22 cellular contexts compared by ENCODE assay signal in the genomic region with DNA sequence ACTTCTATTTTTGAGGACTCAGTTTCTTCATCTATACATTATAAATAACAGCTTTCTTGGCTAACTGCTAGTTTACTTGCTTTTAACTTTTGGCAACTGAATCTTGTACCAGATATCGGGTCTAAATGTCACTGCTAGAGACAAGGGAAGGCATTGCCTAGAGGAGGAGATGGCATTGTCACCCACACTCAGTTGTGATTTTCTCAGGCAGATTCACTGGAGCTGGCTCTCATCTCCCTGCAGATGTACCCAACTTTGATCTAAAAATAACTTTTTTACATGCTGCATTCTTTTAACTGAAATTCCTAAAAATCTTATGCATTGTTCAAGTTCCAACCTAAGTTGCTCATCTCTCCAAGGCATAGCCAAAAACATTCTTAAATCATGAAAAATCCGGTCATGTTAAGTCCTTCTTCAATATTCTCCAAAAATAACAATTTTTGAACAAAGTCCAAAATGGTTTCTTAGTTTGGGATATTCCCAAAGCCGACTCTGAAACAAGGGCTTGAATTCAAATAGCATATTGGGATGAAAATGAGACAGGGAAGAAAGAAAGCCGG.
DNase-seq lines count a peak whose midpoint lies in the region; ATAC-seq and TF ChIP-seq lines count a peak whose summit lies in the region.
"Had no signal": no experiment of that assay in that cellular context is flagged by ENCODE, and none has a peak within 500 bp of the region (broad histone marks: within the 10 kb centered on the region; RNA-seq: fewer than 3 reads in every experiment).

No MANE protein-coding gene starts in this region.

- no peak for TF ChIP-seq CTCF in fibroblast of pulmonary artery (IDR thresholded peaks at IDR 0.05; ENCODE audit: low read length, missing control alignments)
- TF ChIP-seq CTCF in Peyer's patch (IDR thresholded peaks at IDR 0.05): no peak

- DNase-seq in ELR (ENCODE audit: low read depth): peak; percentile 8
- peak; percentile 9 for DNase-seq in amniotic stem cell (lab: John Stamatoyannopoulos, UW)
- DNase-seq in fibroblast of pulmonary artery (ENCODE audit: low read depth): peak; percentile 61
- DNase-seq in Peyer's patch: no peak
- no peak for DNase-seq in glomerular visceral epithelial cell (ENCODE audit: extremely low spot score)
- no peak for DNase-seq in Kasumi-1 (lab: John Stamatoyannopoulos, UW)
- DNase-seq: activated CD4-positive, alpha-beta T cell treated with anti-CD3 and anti-CD28 coated beads for 48 hours; activated CD8-positive, alpha-beta memory T cell treated with anti-CD3 and anti-CD28 coated beads, Interleukin-2, amount 50 U/mL, for 4 hours; activated effector memory CD4-positive, alpha-beta T cell treated with Interleukin-2 at 50 U/mL for 16 hours; Caco-2; central memory CD4-positive, alpha-beta T cell; NCI-H1436 treated with DMSO at 0.1 percent for 48 hours; NCI-H2171 treated with DMSO at 0.1 percent for 48 hours; NCI-H748 treated with DMSO at 0.1 percent for 48 hours; SHP77; spleen; stimulated activated CD4-positive, alpha-beta T cell treated with anti-CD3 and anti-CD28 coated beads, Interleukin-4, amount 100 ng/mL, for 4 hours; stimulated activated naive CD8-positive, alpha-beta T cell treated with anti-CD3 and anti-CD28 coated beads, Interleukin-15, amount 100 ng/mL, for 72 hours; T-cell had no signal

- no peak overlapping the region for H3K4me3 ChIP-seq in fibroblast of pulmonary artery (replicated peaks; ENCODE audit: low read depth, low read length)
- no peak overlapping the region for H3K4me3 ChIP-seq in skeletal muscle satellite cell (ENCODE audit: low read length)
- H3K4me3 ChIP-seq in Peyer's patch: no peak overlapping the region
- H3K4me3 ChIP-seq: BLaER1, spleen had no signal

- no peak for TF ChIP-seq POLR2A in Peyer's patch (IDR thresholded peaks at IDR 0.05)

- ATAC-seq in HG03460 (IDR thresholded peaks at IDR 0.05; ENCODE audit: unreplicated experiment): no peak
- ATAC-seq: stimulated activated naive CD8-positive, alpha-beta T cell treated with anti-CD3 and anti-CD28 coated beads, Interleukin-15, amount 100 ng/mL, for 72 hours; T-cell had no signal

- H3K4me2 ChIP-seq in skeletal muscle satellite cell (ENCODE audit: low read length): peak overlapping the region; percentile 4
- H3K4me2 ChIP-seq: BLaER1 had no signal

- peak overlapping the region; percentile 48 for H3K9ac ChIP-seq in skeletal muscle satellite cell (ENCODE audit: low read depth, low read length)
- H3K9ac ChIP-seq: BLaER1 had no signal

- no peak overlapping the region for H3K27ac ChIP-seq in Peyer's patch
- H3K27ac ChIP-seq: BLaER1, spleen had no signal

- H3K4me1 ChIP-seq in skeletal muscle satellite cell (ENCODE audit: control insufficient read depth, insufficient read depth, low read length) (peaks cover 25% of the 10 kb centered on the region), Peyer's patch (no peaks in the 10 kb centered on the region)
- H3K4me1 ChIP-seq: BLaER1, Caco-2, spleen had no signal

- H3K27me3 ChIP-seq in skeletal muscle satellite cell (ENCODE audit: control insufficient read depth, insufficient read depth, low read length) (no peaks in the 10 kb centered on the region), Peyer's patch (no peaks in the 10 kb centered on the region)
- H3K27me3 ChIP-seq: BLaER1, spleen had no signal

- peaks cover under 1% of the 10 kb centered on the region for H3K9me3 ChIP-seq in skeletal muscle satellite cell (replicated peaks; ENCODE audit: low read length)
- no peaks in the 10 kb centered on the region for H3K9me3 ChIP-seq in Peyer's patch
- H3K9me3 ChIP-seq: BLaER1, Caco-2 had no signal

- H3K36me3 ChIP-seq in skeletal muscle satellite cell (ENCODE audit: insufficient read depth, low read length) (no peaks in the 10 kb centered on the region), Peyer's patch (no peaks in the 10 kb centered on the region)
- H3K36me3 ChIP-seq: BLaER1, spleen had no signal

Comparison
In these comparisons a context has a peak if more than half of its experiments do, and no peak if none do; other contexts are left out.
1. DNase-seq: peak in ELR (single experiment), amniotic stem cell (single experiment) and fibroblast of pulmonary artery (single experiment); none in Peyer's patch (0 of 3), glomerular visceral epithelial cell (single experiment) and Kasumi-1 (0 of 2).